In the genomic region with DNA sequence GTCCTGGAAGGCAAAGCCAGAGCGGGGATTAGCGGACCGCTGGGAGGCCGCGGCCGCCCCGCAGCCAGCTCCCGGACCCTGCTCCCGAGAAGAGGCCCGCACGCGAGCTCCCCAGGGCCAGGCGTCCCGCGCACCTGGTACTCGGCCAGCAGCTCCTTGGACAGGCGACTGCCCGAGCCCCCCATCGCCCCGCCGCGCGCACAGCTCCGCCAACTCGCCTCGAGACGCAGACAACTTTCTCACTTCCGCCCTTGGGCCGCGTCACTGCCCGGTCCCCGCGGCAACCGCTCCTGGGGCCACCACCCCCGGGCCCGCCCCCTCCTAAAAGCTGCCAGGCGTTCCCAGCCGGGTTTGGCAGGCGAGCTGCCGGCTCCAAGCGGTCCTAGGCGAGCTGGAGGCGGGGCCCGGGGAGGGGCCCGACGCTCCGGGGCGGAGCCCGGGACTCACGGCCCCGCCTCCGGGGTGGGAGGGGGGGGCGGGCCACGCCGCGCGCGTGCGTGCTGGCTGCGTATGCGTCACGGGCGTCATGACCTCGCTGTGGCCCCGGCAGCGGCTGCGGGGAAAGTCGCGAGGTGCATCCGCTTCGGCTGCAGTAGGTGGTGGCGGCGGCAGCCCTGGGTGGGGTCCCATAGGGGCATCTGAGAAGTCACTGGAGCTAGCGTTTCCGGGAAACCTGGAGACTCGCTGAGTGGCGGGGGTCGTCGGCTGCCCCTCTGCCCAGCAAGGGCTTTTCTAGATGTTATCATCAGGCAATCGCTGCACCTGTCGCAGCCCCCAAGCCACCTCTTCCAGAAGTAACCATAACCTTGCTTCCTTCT, we compare ENCODE assay signal across 8 cellular contexts. TPM values are rescaled to one million over a fixed set of nuclear protein-coding genes. Genes with fewer than 3 reads are reported as not detected.
DNase-seq lines count a peak whose midpoint lies in the region; ATAC-seq and TF ChIP-seq lines count a peak whose summit lies in the region.

A gene (minus strand): TSS at position 241 of the 818 bp plus-strand sequence. CDS start 56 bp downstream, at position 185.
A gene with protein sequence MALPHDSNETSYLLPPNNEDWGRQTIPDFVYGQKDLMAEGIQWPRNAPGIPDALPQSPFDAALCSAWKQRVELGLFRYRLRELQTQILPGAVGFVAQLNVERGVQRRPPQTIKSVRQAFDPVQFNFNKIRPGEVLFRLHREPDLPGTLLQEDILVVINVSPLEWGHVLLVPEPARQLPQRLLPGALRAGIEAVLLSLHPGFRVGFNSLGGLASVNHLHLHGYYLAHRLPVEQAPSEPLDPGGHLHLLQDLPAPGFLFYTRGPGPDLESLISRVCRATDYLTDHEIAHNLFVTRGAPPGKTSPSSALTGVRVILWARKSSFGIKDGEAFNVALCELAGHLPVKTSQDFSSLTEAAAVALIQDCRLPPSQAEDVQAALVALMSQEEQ (plus strand): TSS at position 509 of the 818 bp plus-strand sequence. CDS start 6,700 bp downstream, outside the sequence.

- H3K4me3 ChIP-seq in HAP-1: peak within 1 kb of the TSS; percentile 84
- H3K4me3 ChIP-seq in MG63: peak within 1 kb of the TSS; percentile 93
- H3K4me3 ChIP-seq in fibroblast of pulmonary artery (replicated peaks; ENCODE audit: low read depth, low read length): peak within 1 kb of the TSS; percentile 84

- no peaks in the 10 kb centered on the region for H3K27me3 Mint-ChIP-seq in nephron (ENCODE audit: low read depth)

- ATAC-seq in stimulated activated naive CD8-positive, alpha-beta T cell treated with anti-CD3 and anti-CD28 coated beads, Interleukin-15, Interleukin-2, amounts not matched to agents 100 U/mL and 50 U/mL, for 24 hours: peak; percentile 91

- H3K9me3 Mint-ChIP-seq in nephron: no peaks in the 10 kb centered on the region

- H3K4me1 ChIP-seq in HAP-1: peaks cover 6% of the 10 kb centered on the region; the same call in 1 of the 2 replicates

- H3K9me3 ChIP-seq in HAP-1: no peaks in the 10 kb centered on the region
- H3K9me3 ChIP-seq in MG63: no peaks in the 10 kb centered on the region

- H3K36me3 ChIP-seq in HAP-1 (replicated peaks) (peaks cover 19% of the 10 kb centered on the region), MG63 (peaks cover 35% of the 10 kb centered on the region)

- H3K27me3 ChIP-seq in HAP-1 (ENCODE audit: low read depth) (no peaks in the 10 kb centered on the region), MG63 (no peaks in the 10 kb centered on the region)

- peaks cover 13% of the 10 kb centered on the region for H3K4me1 Mint-ChIP-seq in nephron

- peaks cover 20% of the 10 kb centered on the region for H3K36me3 Mint-ChIP-seq in nephron (ENCODE audit: low read depth)

- H3K27ac Mint-ChIP-seq in nephron: peak within 1 kb of the TSS; percentile 37 to 68 (median 63)

- TF ChIP-seq CTCF in fibroblast of pulmonary artery (IDR thresholded peaks at IDR 0.05; ENCODE audit: low read length, missing control alignments): no peak
- no peak for TF ChIP-seq CTCF in nephron (IDR thresholded peaks at IDR 0.05; ENCODE audit: unreplicated experiment in 3 of 3)

- DNase-seq in G401 (ENCODE audit: low spot score): peak; percentile 95
- DNase-seq in HAP-1 (ENCODE audit: low spot score in 2 of 2): peak; percentile 88 to 98
- DNase-seq in MG63: peak; percentile 98
- DNase-seq in SHP77 (lab: John Stamatoyannopoulos, UW): peak; percentile 94
- DNase-seq in activated effector memory CD4-positive, alpha-beta T cell treated with Interleukin-2 at 50 U/mL for 16 hours: peak; percentile 95
- peak; percentile 97 for DNase-seq in fibroblast of pulmonary artery (ENCODE audit: low read depth)
- DNase-seq in stimulated activated naive CD8-positive, alpha-beta T cell treated with anti-CD3 and anti-CD28 coated beads, Interleukin-15, Interleukin-2, amounts not matched to agents 100 U/mL and 50 U/mL, for 24 hours: peak; percentile 97

- H3K4me3 Mint-ChIP-seq in nephron: peak within 1 kb of the TSS; percentile 85 to 96 (median 86)

- in situ Hi-C loops in G401 (cut with HindIII; ENCODE audit: low sequenced_read_pairs) (no loop called here), HAP-1 (cut with MboI; ENCODE audit: low sequenced_read_pairs) (no loop called here)

RNA-seq across cellular contexts. Expression of the first gene that starts in this region (rescaled TPM):
- total RNA-seq in G401 (2014; rRNA removed; shearing (Covaris generic)): 82.0 and 83.7 TPM in 2 replicates
- total RNA-seq in MG63 (2014; rRNA removed; shearing (Covaris generic); ENCODE audit: low replicate concordance): 48.7 and 158 TPM in 2 replicates

RNA-seq across cellular contexts. Expression of the second gene that starts in this region (rescaled TPM):
- 3.4 and 4.2 TPM in 2 replicates for total RNA-seq in G401 (2014; rRNA removed; shearing (Covaris generic))
- total RNA-seq in MG63 (2014; rRNA removed; shearing (Covaris generic); ENCODE audit: low replicate concordance): 0.86 and 6.4 TPM in 2 replicates

Comparison
In these comparisons a context has a peak if more than half of its experiments do, and no peak if none do; other contexts are left out.
1. Peak in every context shown above with its lines: DNase-seq, ATAC-seq and H3K4me3 ChIP-seq.